ENCODE assay signal across 23 cellular contexts in the genomic region with DNA sequence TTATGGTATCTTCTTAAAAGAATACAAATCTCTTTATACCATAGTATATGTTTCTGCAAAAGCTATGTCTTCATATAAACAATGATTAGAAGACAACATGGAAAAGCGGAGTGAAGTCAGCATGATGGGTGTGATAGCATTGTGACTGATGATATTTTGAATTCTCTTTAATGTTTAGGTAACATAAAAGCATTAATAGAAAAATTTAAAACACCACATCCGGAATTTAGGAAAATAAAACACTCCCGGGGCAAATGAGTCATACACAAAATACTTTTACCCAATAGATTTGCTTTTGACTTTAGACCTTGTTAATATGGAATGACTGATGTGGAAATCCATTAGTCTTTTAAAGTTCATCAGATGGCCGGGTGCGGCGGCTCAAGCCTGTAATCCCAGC.
DNase-seq lines count a peak whose midpoint lies in the region; FAIRE-seq and TF ChIP-seq lines count a peak whose summit lies in the region.
"Had no signal": no experiment of that assay in that cellular context is flagged by ENCODE, and none has a peak within 500 bp of the region (broad histone marks: within the 10 kb centered on the region; RNA-seq: fewer than 3 reads in every experiment).

No MANE protein-coding gene starts in this region.

- H3K27ac ChIP-seq in astrocyte (ENCODE audit: low read depth, low read length) (no peak overlapping the region), osteoblast (ENCODE audit: low read depth, low read length) (no peak overlapping the region)

- H3K27me3 ChIP-seq in astrocyte (ENCODE audit: insufficient read depth, low read length), result no peaks in the 10 kb centered on the region
- H3K27me3 ChIP-seq in osteoblast (ENCODE audit: insufficient read depth, low read length), result no peaks in the 10 kb centered on the region
- H3K27me3 ChIP-seq: MG63 had no signal

- no peak overlapping the region for H3K9ac ChIP-seq in astrocyte (ENCODE audit: low read length)

- H3K4me3 ChIP-seq in astrocyte (ENCODE audit: insufficient read depth, low read depth, low read length), result no peak overlapping the region
- H3K4me3 ChIP-seq in osteoblast (ENCODE audit: insufficient read depth, low read length), result no peak overlapping the region
- H3K4me3 ChIP-seq: GM23338, MG63 had no signal

- H3K4me3 Mint-ChIP-seq in astrocyte (ENCODE audit: unreplicated experiment), result no peak overlapping the region
- no peak overlapping the region for H3K4me3 Mint-ChIP-seq in activated CD4-positive, alpha-beta memory T cell treated with anti-CD3 and anti-CD28 coated beads, Interleukin-2, amount 10 ng/mL, durations not matched to agents 7 days and 5 days
- H3K4me3 Mint-ChIP-seq: CD4-positive, CD25-positive, alpha-beta regulatory T cell; GM23338 had no signal

- H3K4me2 ChIP-seq in astrocyte (ENCODE audit: low read length) (no peak overlapping the region), osteoblast (ENCODE audit: insufficient read depth, low read length) (no peak overlapping the region)
- H3K4me2 ChIP-seq: GM23338 had no signal

- H3K9me3 ChIP-seq in astrocyte (ENCODE audit: insufficient read depth, low read depth, low read length) (no peaks in the 10 kb centered on the region), osteoblast (ENCODE audit: low read depth, low read length) (no peaks in the 10 kb centered on the region)
- H3K9me3 ChIP-seq: Caco-2, MG63 had no signal

- DNase-seq in Caki2 (ENCODE audit: low read depth) (peak; percentile 67), HCEC 1CT (peak; percentile 74), astrocyte (ENCODE audit: low read depth) (peak; percentile 56), osteoblast (ENCODE audit: insufficient read length, low spot score, missing footprints) (peak; percentile 46), kidney tubule cell (ENCODE audit: low spot score) (no peak), NCI-H1436 treated with DMSO at 0.1 percent for 48 hours (lab: John Stamatoyannopoulos, UW) (no peak)
- no peak for DNase-seq in activated CD4-positive, alpha-beta memory T cell treated with anti-CD3 and anti-CD28 coated beads, Interleukin-2, amount 10 ng/mL, durations not matched to agents 7 days and 5 days
- DNase-seq in stimulated activated naive CD4-positive, alpha-beta T cell (lab: John Stamatoyannopoulos, UW), result no peak
- DNase-seq: Caco-2; CD4-positive, CD25-positive, alpha-beta regulatory T cell; DND-41; GDM1; Karpas-422; MG63; NCI-H1092; NCI-H1436; NCI-H1930; NCI-H2227 treated with DMSO at 0.1 percent for 48 hours; NCI-H510A treated with DMSO at 0.1 percent for 48 hours; NCI-H774; NK-92 treated with Interleukin-12 subunit alpha and Interleukin-12 subunit beta, amount 100 ng/mL, for 24 hours had no signal

- CTCF ChIA-PET in activated CD4-positive, alpha-beta memory T cell treated with anti-CD3 and anti-CD28 coated beads, Interleukin-2, amount 10 ng/mL, durations not matched to agents 7 days and 5 days (lab: Charles Lee), result no interaction called here

- TF ChIP-seq CTCF in astrocyte (IDR thresholded peaks at IDR 0.05; ENCODE audit: insufficient read depth, low read depth, low read length) (no peak), osteoblast (IDR thresholded peaks at IDR 0.05; ENCODE audit: extremely low read depth, low read depth, low read length) (no peak)

- peaks cover 12% of the 10 kb centered on the region for H3K4me1 ChIP-seq in astrocyte (ENCODE audit: insufficient read depth, low read length)
- H3K4me1 ChIP-seq in osteoblast (ENCODE audit: insufficient read depth, low read length), result peaks cover 19% of the 10 kb centered on the region
- H3K4me1 ChIP-seq: Caco-2 had no signal

- no peaks in the 10 kb centered on the region for H3K36me3 ChIP-seq in astrocyte (ENCODE audit: insufficient read depth, low read length)
- H3K36me3 ChIP-seq in osteoblast (ENCODE audit: insufficient read depth, low read length), result no peaks in the 10 kb centered on the region

- no peak overlapping the region for H3K27ac Mint-ChIP-seq in astrocyte (ENCODE audit: unreplicated experiment)
- no peak overlapping the region for H3K27ac Mint-ChIP-seq in activated CD4-positive, alpha-beta memory T cell treated with anti-CD3 and anti-CD28 coated beads, Interleukin-2, amount 10 ng/mL, durations not matched to agents 7 days and 5 days
- H3K27ac Mint-ChIP-seq: CD4-positive, CD25-positive, alpha-beta regulatory T cell; GM23338 had no signal

- peaks cover 9% of the 10 kb centered on the region for H3K36me3 Mint-ChIP-seq in astrocyte (ENCODE audit: low read depth, unreplicated experiment)
- H3K36me3 Mint-ChIP-seq in activated CD4-positive, alpha-beta memory T cell treated with anti-CD3 and anti-CD28 coated beads, Interleukin-2, amount 10 ng/mL, durations not matched to agents 7 days and 5 days (ENCODE audit: low read depth), result no peaks in the 10 kb centered on the region
- H3K36me3 Mint-ChIP-seq: CD4-positive, CD25-positive, alpha-beta regulatory T cell had no signal

- POLR2A ChIA-PET in activated CD4-positive, alpha-beta memory T cell treated with anti-CD3 and anti-CD28 coated beads, Interleukin-2, amount 10 ng/mL, durations not matched to agents 7 days and 5 days (lab: Charles Lee), result no interaction called here

- in situ Hi-C loops in Caki2 (cut with HindIII; ENCODE audit: low pct_unique_long_range_greater_than_20kb, low sequenced_read_pairs), result no loop called here

- H4K20me1 ChIP-seq in astrocyte (ENCODE audit: insufficient read depth, low read length) (no peaks in the 10 kb centered on the region), osteoblast (ENCODE audit: insufficient read depth, low read length) (no peaks in the 10 kb centered on the region)

- H3K27me3 Mint-ChIP-seq in astrocyte (ENCODE audit: low read depth, unreplicated experiment), result no peaks in the 10 kb centered on the region
- H3K27me3 Mint-ChIP-seq in activated CD4-positive, alpha-beta memory T cell treated with anti-CD3 and anti-CD28 coated beads, Interleukin-2, amount 10 ng/mL, durations not matched to agents 7 days and 5 days, result peaks cover 4% of the 10 kb centered on the region

- H3K79me2 ChIP-seq in astrocyte (ENCODE audit: insufficient read depth, low read length) (no peaks in the 10 kb centered on the region), osteoblast (ENCODE audit: insufficient read depth, low read length) (no peaks in the 10 kb centered on the region)

- H2AFZ ChIP-seq in astrocyte (ENCODE audit: low read depth, low read length) (no peak overlapping the region), osteoblast (ENCODE audit: low read length) (no peak overlapping the region)
- H2AFZ ChIP-seq: GM23338 had no signal

- no peak for FAIRE-seq in astrocyte (lab: Jason Lieb, UNC)
- FAIRE-seq: GM18507 had no signal

- H3K4me1 Mint-ChIP-seq in astrocyte (ENCODE audit: low read depth, unreplicated experiment), result peaks cover 9% of the 10 kb centered on the region
- no peaks in the 10 kb centered on the region for H3K4me1 Mint-ChIP-seq in activated CD4-positive, alpha-beta memory T cell treated with anti-CD3 and anti-CD28 coated beads, Interleukin-2, amount 10 ng/mL, durations not matched to agents 7 days and 5 days
- H3K4me1 Mint-ChIP-seq: CD4-positive, CD25-positive, alpha-beta regulatory T cell had no signal

- no peaks in the 10 kb centered on the region for H3K9me3 Mint-ChIP-seq in astrocyte (ENCODE audit: unreplicated experiment)
- no peaks in the 10 kb centered on the region for H3K9me3 Mint-ChIP-seq in activated CD4-positive, alpha-beta memory T cell treated with anti-CD3 and anti-CD28 coated beads, Interleukin-2, amount 10 ng/mL, durations not matched to agents 7 days and 5 days
- H3K9me3 Mint-ChIP-seq: CD4-positive, CD25-positive, alpha-beta regulatory T cell; GM23338 had no signal

Comparison
In these comparisons a context has a peak if more than half of its experiments do, and no peak if none do; other contexts are left out.
1. DNase-seq: peak in Caki2 (single experiment), HCEC 1CT (single experiment), astrocyte (single experiment) and osteoblast (single experiment); none in activated CD4-positive, alpha-beta memory T cell treated with anti-CD3 and anti-CD28 coated beads, Interleukin-2, amount 10 ng/mL, durations not matched to agents 7 days and 5 days (single experiment), kidney tubule cell (single experiment), NCI-H1436 treated with DMSO at 0.1 percent for 48 hours (single experiment) and stimulated activated naive CD4-positive, alpha-beta T cell (0 of 6).